In genomic region chr16:4183258-4184037, GRCh38 we compare ENCODE assay signal across 8 cellular contexts. TPM values are rescaled to one million over a fixed set of nuclear protein-coding genes. Genes with fewer than 3 reads are reported as not detected.
DNase-seq lines count a peak whose midpoint lies in the region; ATAC-seq and TF ChIP-seq lines count a peak whose summit lies in the region.

No MANE protein-coding gene starts in this region.

- peak; percentile 63 for ATAC-seq in GM21786 (IDR thresholded peaks at IDR 0.05; ENCODE audit: unreplicated experiment)
- ATAC-seq in stimulated activated naive CD8-positive, alpha-beta T cell treated with anti-CD3 and anti-CD28 coated beads, Interleukin-15, Interleukin-2, amounts not matched to agents 100 U/mL and 50 U/mL, for 24 hours = peak; percentile 95

- H3K9ac ChIP-seq in Karpas-422 (ENCODE audit: low read length) = peak overlapping the region; percentile 89

- H3K9me3 Mint-ChIP-seq in nephron = no peaks in the 10 kb centered on the region

- H3K4me3 ChIP-seq in Karpas-422 (ENCODE audit: low read length) (peak overlapping the region; percentile 79), fibroblast of the aortic adventitia (ENCODE audit: low read depth, low read length) (peak overlapping the region; percentile 84)

- H2AFZ ChIP-seq in Karpas-422 (ENCODE audit: low read length) = peak overlapping the region; percentile 88

- H3K4me1 ChIP-seq in Karpas-422 (ENCODE audit: low read length) = peaks cover 21% of the 10 kb centered on the region

- TF ChIP-seq CTCF in fibroblast of the aortic adventitia (IDR thresholded peaks at IDR 0.05; ENCODE audit: insufficient read depth, low read length) (no peak), nephron (IDR thresholded peaks at IDR 0.05; ENCODE audit: unreplicated experiment in 3 of 3) (no peak)

- no peaks in the 10 kb centered on the region for H4K20me1 ChIP-seq in Karpas-422 (ENCODE audit: insufficient read depth, low read depth, low read length)

- H3K4me1 Mint-ChIP-seq in nephron = peaks cover 11% of the 10 kb centered on the region

- H3K36me3 ChIP-seq in Karpas-422 (ENCODE audit: insufficient read depth, low read length) = no peaks in the 10 kb centered on the region

- H3K27ac ChIP-seq in Karpas-422 (ENCODE audit: low read length) = no peak overlapping the region

- H3K9me3 ChIP-seq in Karpas-422 (ENCODE audit: low read length) = no peaks in the 10 kb centered on the region

- no peaks in the 10 kb centered on the region for H3K36me3 Mint-ChIP-seq in nephron (ENCODE audit: low read depth)

- peak overlapping the region; percentile 83 for H3K4me3 Mint-ChIP-seq in nephron

- H3K4me2 ChIP-seq in Karpas-422 (ENCODE audit: low read depth, low read length, poor library complexity, severe bottlenecking) = peak overlapping the region; percentile 98

- H3K27me3 Mint-ChIP-seq in nephron (ENCODE audit: low read depth) = peaks cover 3% of the 10 kb centered on the region

- no peaks in the 10 kb centered on the region for H3K27me3 ChIP-seq in Karpas-422 (ENCODE audit: low read length)

- H3K9me2 ChIP-seq in Karpas-422 (replicated peaks; ENCODE audit: insufficient read depth, low read length) = no peaks in the 10 kb centered on the region

- no peaks in the 10 kb centered on the region for H3K79me2 ChIP-seq in Karpas-422 (ENCODE audit: low read length)

- peak overlapping the region in 2 of 3 experiments; percentile 81 to 85 for H3K27ac Mint-ChIP-seq in nephron

- DNase-seq in DMS79 treated with DMSO at 0.1 percent for 48 hours (lab: John Stamatoyannopoulos, UW) = peak; percentile 74
- DNase-seq in Karpas-422 = peak; percentile 97
- peak; percentile 97 for DNase-seq in RPMI8226
- DNase-seq in activated effector memory CD4-positive, alpha-beta T cell treated with Interleukin-2 at 50 U/mL for 16 hours = peak; percentile 76
- DNase-seq in fibroblast of the aortic adventitia (ENCODE audit: low read depth) = peak; percentile 92
- peak; percentile 96 for DNase-seq in stimulated activated naive CD8-positive, alpha-beta T cell treated with anti-CD3 and anti-CD28 coated beads, Interleukin-15, Interleukin-2, amounts not matched to agents 100 U/mL and 50 U/mL, for 24 hours

RNA-seq across cellular contexts. Expression of gene SRL, which starts 58.4 kb away (rescaled TPM):
- total RNA-seq in Karpas-422 (2014; rRNA removed; shearing (Covaris generic); ENCODE audit: low replicate concordance) = 0.11 TPM in 1 of 2 replicates, not detected in the other
- total RNA-seq in fibroblast of the aortic adventitia (ENCODE audit: low replicate concordance) = 0.09 and 0.25 TPM in 2 replicates
